ENCODE assay signal across 9 cellular contexts in the genomic region with DNA sequence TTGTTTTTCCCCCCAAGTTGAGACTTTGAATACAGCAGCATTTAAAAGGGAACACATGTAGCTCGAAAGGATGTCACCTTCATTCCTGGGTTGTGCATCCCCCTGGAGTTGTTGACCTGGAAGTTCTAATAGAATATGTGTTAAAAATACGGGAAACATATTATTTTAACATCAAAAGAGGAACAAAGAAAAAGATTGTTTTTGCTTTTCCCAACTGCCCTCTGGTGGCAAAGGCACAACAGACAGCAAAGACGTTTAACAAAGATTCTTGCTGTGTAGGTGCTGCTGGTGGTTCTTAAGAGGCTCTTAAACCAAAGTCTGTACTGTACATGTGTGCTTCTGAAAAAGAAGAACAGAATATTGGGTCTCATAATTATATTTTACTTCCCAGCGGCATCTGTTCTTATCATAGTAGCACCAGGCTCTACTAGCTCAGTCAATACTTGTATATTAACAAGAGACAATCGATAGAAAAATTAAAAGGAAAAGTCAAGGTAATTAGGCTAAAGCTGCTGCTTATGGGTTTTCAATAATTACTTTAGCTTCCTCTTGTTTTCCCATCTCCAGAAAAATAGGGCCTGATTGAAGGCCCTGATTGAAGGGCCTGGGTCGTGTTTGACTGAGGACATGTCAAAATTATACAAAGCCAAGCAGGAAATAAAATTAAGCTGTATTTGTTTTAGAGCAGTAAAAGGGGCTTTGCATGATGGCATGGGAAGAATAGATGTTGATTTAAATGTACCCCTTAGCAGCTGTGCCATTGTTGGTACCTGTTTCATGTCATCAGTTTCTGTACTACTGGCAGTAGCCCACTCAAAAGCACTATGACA.
A peak's percentile ranks its signal among the peaks of the same experiment; 100 is the strongest.
DNase-seq lines count a peak whose midpoint lies in the region; ATAC-seq, FAIRE-seq and TF ChIP-seq lines count a peak whose summit lies in the region.
"Had no signal": no experiment of that assay in that cellular context is flagged by ENCODE, and none has a peak within 500 bp of the region (broad histone marks: within the 10 kb centered on the region; RNA-seq: fewer than 3 reads in every experiment).

No MANE protein-coding gene starts in this region.

- H3K36me3 ChIP-seq in RWPE2 (ENCODE audit: low read depth): no peaks in the 10 kb centered on the region

- H3K4me1 Mint-ChIP-seq in glutamatergic neuron (ENCODE audit: low read depth, unreplicated experiment) (peaks cover 6% of the 10 kb centered on the region), immature natural killer cell (peaks cover 10 to 12% of the 10 kb centered on the region in 2 donors)
- no peaks in the 10 kb centered on the region for H3K4me1 Mint-ChIP-seq in activated T-cell treated with anti-CD3 and anti-CD28 coated beads, Interleukin-2, amount 50 U/mL, for 4 hours (ENCODE audit: low read depth)

- no peak for DNase-seq in AG04450 (ENCODE audit: low read depth, low spot score)
- no peak for DNase-seq in H54 (ENCODE audit: insufficient read length, low spot score)
- DNase-seq in RWPE2 (ENCODE audit: low spot score): no peak
- DNase-seq in glutamatergic neuron: no peak
- no peak for DNase-seq in immature natural killer cell
- no peak for DNase-seq in activated CD4-positive, alpha-beta T cell treated with anti-CD3 and anti-CD28 coated beads, Interleukin-2, amount 50 U/mL, for 48 hours
- DNase-seq in activated T-cell treated with anti-CD3 and anti-CD28 coated beads, Interleukin-2, amount 50 U/mL, for 4 hours: no peak
- no peak for DNase-seq in activated naive CD4-positive, alpha-beta T cell treated with Interleukin-2 at 50 U/mL for 16 hours

- ATAC-seq in RWPE2 (ENCODE audit: low read depth): no peak
- no peak for ATAC-seq in activated T-cell treated with anti-CD3 and anti-CD28 coated beads, Interleukin-2, amount 50 U/mL, for 4 hours
- ATAC-seq: mucosa of descending colon had no signal

- TF ChIP-seq CTCF in AG04450 (IDR thresholded peaks at IDR 0.05; ENCODE audit: low read depth, low read length) (peak; percentile 74), RWPE2 (IDR thresholded peaks at IDR 0.05; ENCODE audit: poor library complexity, severe bottlenecking) (peak; percentile 74), glutamatergic neuron (IDR thresholded peaks at IDR 0.05; ENCODE audit: partially characterized antibody, unreplicated experiment) (peak; percentile 62)

- H3K27me3 Mint-ChIP-seq in glutamatergic neuron (ENCODE audit: unreplicated experiment): no peaks in the 10 kb centered on the region
- peaks cover 0 to 2% (median 0%) of the 10 kb centered on the region in 3 donors for H3K27me3 Mint-ChIP-seq in immature natural killer cell (ENCODE audit: low read depth in 3 of 3)
- no peaks in the 10 kb centered on the region for H3K27me3 Mint-ChIP-seq in activated T-cell treated with anti-CD3 and anti-CD28 coated beads, Interleukin-2, amount 50 U/mL, for 4 hours (ENCODE audit: low read depth)

- H3K9me3 ChIP-seq in AG04450 (ENCODE audit: control insufficient read depth, insufficient read depth, low read length) (no peaks in the 10 kb centered on the region), RWPE2 (ENCODE audit: severe bottlenecking) (no peaks in the 10 kb centered on the region)
- H3K9me3 ChIP-seq: mucosa of descending colon had no signal

- no peak overlapping the region for H3K4me3 Mint-ChIP-seq in glutamatergic neuron (ENCODE audit: unreplicated experiment)
- no peak overlapping the region for H3K4me3 Mint-ChIP-seq in immature natural killer cell
- H3K4me3 Mint-ChIP-seq in activated T-cell treated with anti-CD3 and anti-CD28 coated beads, Interleukin-2, amount 50 U/mL, for 4 hours: no peak overlapping the region

- H3K27me3 ChIP-seq in AG04450 (ENCODE audit: control insufficient read depth, insufficient read depth, low read length) (no peaks in the 10 kb centered on the region), RWPE2 (ENCODE audit: insufficient read depth, poor library complexity, severe bottlenecking) (no peaks in the 10 kb centered on the region)

- TF ChIP-seq POLR2A in H54 (IDR thresholded peaks at IDR 0.05; ENCODE audit: low read depth, low read length): no peak

- H3K4me3 ChIP-seq in AG04450 (ENCODE audit: low read depth, low read length) (no peak overlapping the region), RWPE2 (ENCODE audit: severe bottlenecking) (no peak overlapping the region)
- H3K4me3 ChIP-seq: mucosa of descending colon had no signal

- H3K27ac Mint-ChIP-seq in glutamatergic neuron (ENCODE audit: unreplicated experiment) (peak overlapping the region; percentile 45), immature natural killer cell (no peak overlapping the region)

- peak; percentile 58 for FAIRE-seq in H54 (lab: Jason Lieb, UNC)

- H3K9me3 Mint-ChIP-seq in glutamatergic neuron (ENCODE audit: unreplicated experiment) (no peaks in the 10 kb centered on the region), immature natural killer cell (no peaks in the 10 kb centered on the region)
- H3K9me3 Mint-ChIP-seq in activated T-cell treated with anti-CD3 and anti-CD28 coated beads, Interleukin-2, amount 50 U/mL, for 4 hours: no peaks in the 10 kb centered on the region

- no peaks in the 10 kb centered on the region for H3K36me3 Mint-ChIP-seq in glutamatergic neuron (ENCODE audit: unreplicated experiment)
- no peaks in the 10 kb centered on the region for H3K36me3 Mint-ChIP-seq in immature natural killer cell
- peaks cover 5% of the 10 kb centered on the region for H3K36me3 Mint-ChIP-seq in activated T-cell treated with anti-CD3 and anti-CD28 coated beads, Interleukin-2, amount 50 U/mL, for 4 hours (ENCODE audit: insufficient read depth)

- POLR2A ChIA-PET in AG04450 (lab: Yijun Ruan, JAX): interaction anchor here (0.6 to 1.3 kb wide), 2 partner anchors 28 to 111 kb away, joined by 3 to 4 read pairs; no protein-coding TSS in a partner anchor

- CTCF ChIA-PET in AG04450 (lab: Charles Lee): interaction anchor here (0.6 to 3.6 kb wide), 18 partner anchors 8 to 398 kb away, joined by 3 to 27 read pairs (median 4); no protein-coding TSS in a partner anchor

- H3K27ac ChIP-seq in AG04450 (ENCODE audit: low read depth, low read length) (no peak overlapping the region), RWPE2 (ENCODE audit: poor library complexity, severe bottlenecking) (no peak overlapping the region)

- H3K4me1 ChIP-seq in RWPE2 (ENCODE audit: insufficient read depth, poor library complexity, severe bottlenecking): peaks cover 17% of the 10 kb centered on the region
